Comparison of ENCODE assay signal across 1 cellular context in genomic region chr12:14505626-14506596, GRCh38.
TF ChIP-seq lines count a peak whose summit lies in the region.

No MANE protein-coding gene starts in this region.

TF ChIP-seq in A549, 52 proteins besides CTCF, POLR2A, EP300 and RAD21 (continued from another document):
- no peak for TF ChIP-seq CBX2 (IDR thresholded peaks at IDR 0.05; ENCODE audit: borderline replicate concordance, low read depth)
- TF ChIP-seq RARB (CRISPR knock-in tag; IDR thresholded peaks at IDR 0.05) = no peak
